Comparison of ENCODE assay signal across 16 cellular contexts in the genomic region with DNA sequence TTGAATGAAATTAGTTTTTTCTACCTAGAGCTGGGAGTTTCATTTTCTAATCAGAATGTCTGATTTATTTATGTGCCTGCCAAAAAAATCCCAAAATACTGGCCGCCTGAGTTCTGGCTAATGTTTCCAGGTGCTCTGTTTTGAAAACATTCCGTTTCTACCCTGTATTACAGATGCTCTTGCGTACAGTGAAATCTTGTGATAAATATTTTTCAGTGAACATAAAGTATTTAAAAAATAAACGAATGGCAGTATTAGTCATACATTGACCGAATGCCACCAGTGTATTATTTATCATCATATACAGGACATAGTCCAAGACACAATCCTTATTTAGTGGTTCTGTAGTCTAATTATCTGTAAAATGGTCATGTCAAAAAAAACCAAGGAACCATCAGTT.
A peak's percentile ranks its signal among the peaks of the same experiment; 100 is the strongest.
DNase-seq lines count a peak whose midpoint lies in the region; ATAC-seq and TF ChIP-seq lines count a peak whose summit lies in the region.
"Had no signal": no experiment of that assay in that cellular context is flagged by ENCODE, and none has a peak within 500 bp of the region (broad histone marks: within the 10 kb centered on the region; RNA-seq: fewer than 3 reads in every experiment).

No MANE protein-coding gene starts in this region.

- H3K27me3 ChIP-seq in adipocyte (replicated peaks; ENCODE audit: control insufficient read depth, insufficient read depth, low read length): no peaks in the 10 kb centered on the region
- no peaks in the 10 kb centered on the region for H3K27me3 ChIP-seq in sigmoid colon
- no peaks in the 10 kb centered on the region for H3K27me3 ChIP-seq in GM23338 (ENCODE audit: insufficient read depth)
- H3K27me3 ChIP-seq: BE2C, MG63 had no signal

- DNase-seq in Caki2 (ENCODE audit: low read depth) (peak; percentile 47), adipocyte (ENCODE audit: low read depth) (peak; percentile 50), fibroblast of mammary gland (ENCODE audit: low read depth) (peak; percentile 69), sigmoid colon (no peak), NCI-H1694 treated with DMSO at 0.1 percent for 48 hours (lab: John Stamatoyannopoulos, UW) (no peak), NCI-H226 (no peak), GM23338 (ENCODE audit: low spot score) (no peak)
- DNase-seq in activated CD8-positive, alpha-beta memory T cell treated with anti-CD3 and anti-CD28 coated beads, Interleukin-2, amount 50 U/mL, for 4 hours: no peak
- DNase-seq: BE2C, DMS79, GOT3, MG63, NCI-H2171 treated with DMSO at 0.1 percent for 48 hours, WERI-Rb-1 had no signal

- H3K27me3 Mint-ChIP-seq in GM23338 (ENCODE audit: insufficient read depth, low read depth, poor library complexity): no peaks in the 10 kb centered on the region
- H3K27me3 Mint-ChIP-seq: activated naive CD4-positive, alpha-beta T cell treated with anti-CD3 and anti-CD28 coated beads, Interleukin-2, amount 50 U/mL, for 24 hours; dendritic cell treated with granulocyte-macrophage colony-stimulating factor and Interleukin-4, amounts not matched to agents 40 ng/mL and 50 ng/mL, for 4 days had no signal

- peak overlapping the region; percentile 70 to 89 (median 82) for H3K27ac ChIP-seq in sigmoid colon
- no peak overlapping the region for H3K27ac ChIP-seq in GM23338 (ENCODE audit: low read depth)
- H3K27ac ChIP-seq: WERI-Rb-1 had no signal

- intact Hi-C loops in sigmoid colon (cut with DNase I): no loop called here

- no peak for TF ChIP-seq POLR2A in sigmoid colon (IDR thresholded peaks at IDR 0.05)

- H3K4me3 Mint-ChIP-seq in GM23338: no peak overlapping the region
- H3K4me3 Mint-ChIP-seq: activated naive CD4-positive, alpha-beta T cell treated with anti-CD3 and anti-CD28 coated beads, Interleukin-2, amount 50 U/mL, for 24 hours; dendritic cell treated with granulocyte-macrophage colony-stimulating factor and Interleukin-4, amounts not matched to agents 40 ng/mL and 50 ng/mL, for 4 days had no signal

- H3K4me3 ChIP-seq in adipocyte (ENCODE audit: low read length): peak overlapping the region; percentile 25
- H3K4me3 ChIP-seq in fibroblast of mammary gland (ENCODE audit: control insufficient read depth, low read depth, low read length): no peak overlapping the region
- H3K4me3 ChIP-seq in sigmoid colon: peak overlapping the region in 2 of 4 donors; percentile 1 to 6
- H3K4me3 ChIP-seq in GM23338: no peak overlapping the region
- H3K4me3 ChIP-seq: MG63 had no signal

- H3K9me3 ChIP-seq in adipocyte (ENCODE audit: control insufficient read depth, low read length): no peaks in the 10 kb centered on the region
- no peaks in the 10 kb centered on the region for H3K9me3 ChIP-seq in sigmoid colon
- H3K9me3 ChIP-seq: BE2C, MG63 had no signal

- WGBS in sigmoid colon, 2 donors: 78 to 82% methylated on average over 5 of the region's 5 CpGs

- H3K27ac Mint-ChIP-seq in GM23338: no peak overlapping the region
- H3K27ac Mint-ChIP-seq: activated naive CD4-positive, alpha-beta T cell treated with anti-CD3 and anti-CD28 coated beads, Interleukin-2, amount 50 U/mL, for 24 hours; dendritic cell treated with granulocyte-macrophage colony-stimulating factor and Interleukin-4, amounts not matched to agents 40 ng/mL and 50 ng/mL, for 4 days had no signal

- ATAC-seq in GM23338: no peak

- H3K4me2 ChIP-seq in GM23338: no peak overlapping the region

- peaks cover 47% of the 10 kb centered on the region for H3K79me2 ChIP-seq in GM23338 (replicated peaks; ENCODE audit: insufficient read depth)

- no peaks in the 10 kb centered on the region for H3K36me3 Mint-ChIP-seq in GM23338 (ENCODE audit: low read depth)

- H3K4me1 Mint-ChIP-seq in GM23338: peaks cover 24% of the 10 kb centered on the region

- H3K36me3 ChIP-seq in adipocyte (ENCODE audit: control insufficient read depth, insufficient read depth, low read length, severe bottlenecking) (no peaks in the 10 kb centered on the region), sigmoid colon (no peaks in the 10 kb centered on the region), GM23338 (ENCODE audit: insufficient read depth) (no peaks in the 10 kb centered on the region)
- H3K36me3 ChIP-seq: BE2C, MG63, WERI-Rb-1 had no signal

- no peak for TF ChIP-seq CTCF in fibroblast of mammary gland (conservative IDR thresholded peaks at IDR 0.05; ENCODE audit: control insufficient read depth, insufficient read depth, low read depth, low read length)
- no peak for TF ChIP-seq CTCF in sigmoid colon (IDR thresholded peaks at IDR 0.05)
- no peak for TF ChIP-seq CTCF in GM23338 (conservative IDR thresholded peaks at IDR 0.05; ENCODE audit: low read depth in 2 of 2)

- no peak overlapping the region for H3K9ac ChIP-seq in adipocyte (ENCODE audit: low read length)

- H4K20me1 ChIP-seq in GM23338 (replicated peaks; ENCODE audit: insufficient read depth): no peaks in the 10 kb centered on the region

- H3K9me3 Mint-ChIP-seq in GM23338: no peaks in the 10 kb centered on the region
- H3K9me3 Mint-ChIP-seq: activated naive CD4-positive, alpha-beta T cell treated with anti-CD3 and anti-CD28 coated beads, Interleukin-2, amount 50 U/mL, for 24 hours; dendritic cell treated with granulocyte-macrophage colony-stimulating factor and Interleukin-4, amounts not matched to agents 40 ng/mL and 50 ng/mL, for 4 days had no signal

- TF ChIP-seq EP300 in sigmoid colon (IDR thresholded peaks at IDR 0.05): peak in 2 of 4 donors; percentile 14 to 52

- H3F3A ChIP-seq in GM23338 (replicated peaks; ENCODE audit: low read depth): no peaks in the 10 kb centered on the region

- H3K4me1 ChIP-seq in adipocyte (ENCODE audit: control insufficient read depth, insufficient read depth, low read length) (peaks cover 49% of the 10 kb centered on the region), sigmoid colon (peaks cover 0 to 93% (median 75%) of the 10 kb centered on the region in 4 donors), GM23338 (ENCODE audit: insufficient read depth) (peaks cover 2% of the 10 kb centered on the region)

- in situ Hi-C loops in Caki2 (cut with HindIII; ENCODE audit: low pct_unique_long_range_greater_than_20kb, low sequenced_read_pairs): no loop called here

- H2AFZ ChIP-seq in GM23338: no peak overlapping the region

- H3K9me2 ChIP-seq in GM23338 (ENCODE audit: insufficient read depth): no peaks in the 10 kb centered on the region

TF ChIP-seq in GM23338, 12 proteins besides CTCF, POLR2A, EP300 and RAD21 (continues in another document):
- no peak for TF ChIP-seq NANOG (IDR thresholded peaks at IDR 0.05; ENCODE audit: borderline replicate concordance)
- no peak for TF ChIP-seq POLR2AphosphoS5 (IDR thresholded peaks at IDR 0.05; ENCODE audit: low read depth)
- TF ChIP-seq ZNF331 (CRISPR knock-in tag; IDR thresholded peaks at IDR 0.05; ENCODE audit: low read depth): no peak
- TF ChIP-seq ZNF114 (CRISPR knock-in tag; IDR thresholded peaks at IDR 0.05): no peak

Comparison
In these comparisons a context has a peak if more than half of its experiments do, and no peak if none do; other contexts are left out.
1. DNase-seq: peak in Caki2 (single experiment), adipocyte (single experiment) and fibroblast of mammary gland (single experiment); none in sigmoid colon (single experiment), NCI-H1694 treated with DMSO at 0.1 percent for 48 hours (single experiment), NCI-H226 (single experiment), GM23338 (single experiment) and activated CD8-positive, alpha-beta memory T cell treated with anti-CD3 and anti-CD28 coated beads, Interleukin-2, amount 50 U/mL, for 4 hours (single experiment).